In the genomic region with DNA sequence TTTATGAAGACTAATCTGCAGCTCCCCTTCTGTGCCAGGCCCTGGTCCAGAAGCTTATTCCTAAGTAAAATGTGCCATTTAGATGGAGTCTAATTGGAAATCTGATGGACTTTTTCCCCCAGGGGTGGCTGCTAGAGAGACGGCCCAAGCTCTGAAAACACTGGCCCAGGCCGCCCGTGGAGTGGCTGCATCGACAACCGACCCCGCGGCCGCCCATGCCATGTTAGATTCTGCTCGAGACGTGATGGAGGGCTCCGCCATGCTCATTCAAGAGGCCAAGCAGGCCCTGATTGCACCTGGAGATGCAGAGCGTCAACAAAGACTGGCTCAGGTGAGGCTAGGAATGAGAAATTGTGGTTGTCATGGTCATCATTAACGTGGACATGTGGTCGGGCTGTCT, we compare ENCODE assay signal across 24 cellular contexts.
A peak's percentile ranks its signal among the peaks of the same experiment; 100 is the strongest.
DNase-seq lines count a peak whose midpoint lies in the region; ATAC-seq, FAIRE-seq and TF ChIP-seq lines count a peak whose summit lies in the region.
"Had no signal": no experiment of that assay in that cellular context is flagged by ENCODE, and none has a peak within 500 bp of the region (broad histone marks: within the 10 kb centered on the region; RNA-seq: fewer than 3 reads in every experiment).

No MANE protein-coding gene starts in this region.

- no peak overlapping the region for H2AFZ ChIP-seq in astrocyte (ENCODE audit: low read depth, low read length)
- no peak overlapping the region for H2AFZ ChIP-seq in trophoblast cell (ENCODE audit: insufficient read depth, low read length, poor library complexity)

- no peak overlapping the region for H3K23ac ChIP-seq in trophoblast cell (ENCODE audit: low read length)

- H3K79me2 ChIP-seq in astrocyte (ENCODE audit: insufficient read depth, low read length) (no peaks in the 10 kb centered on the region), trophoblast cell (ENCODE audit: control insufficient read depth, insufficient read depth, low read length, poor library complexity) (peaks cover 1% of the 10 kb centered on the region)

- H3K4me1 ChIP-seq in astrocyte (ENCODE audit: insufficient read depth, low read length) (peaks cover 24% of the 10 kb centered on the region), endodermal cell (ENCODE audit: control insufficient read depth, insufficient read depth, low read length) (peaks cover 9% of the 10 kb centered on the region), trophoblast cell (ENCODE audit: control insufficient read depth in 1 of 2, insufficient read depth in 2 of 2, low read length in 2 of 2) (peaks cover 16 to 22% of the 10 kb centered on the region in 2 experiments), pancreas (no peaks in the 10 kb centered on the region)
- H3K4me1 ChIP-seq: BLaER1, Caco-2 had no signal

- H3K9me3 ChIP-seq in astrocyte (ENCODE audit: insufficient read depth, low read depth, low read length), result no peaks in the 10 kb centered on the region
- no peaks in the 10 kb centered on the region for H3K9me3 ChIP-seq in endodermal cell (ENCODE audit: control insufficient read depth, low read length)
- H3K9me3 ChIP-seq in trophoblast cell (ENCODE audit: insufficient read depth, low read depth, low read length), result no peaks in the 10 kb centered on the region
- H3K9me3 ChIP-seq in pancreas, result no peaks in the 10 kb centered on the region
- H3K9me3 ChIP-seq: BLaER1, Caco-2 had no signal

- H3K27me3 ChIP-seq in astrocyte (ENCODE audit: insufficient read depth, low read length) (no peaks in the 10 kb centered on the region), endodermal cell (ENCODE audit: control insufficient read depth, insufficient read depth, low read length, poor library complexity, severe bottlenecking) (no peaks in the 10 kb centered on the region), trophoblast cell (ENCODE audit: insufficient read depth, low read length) (no peaks in the 10 kb centered on the region), pancreas (no peaks in the 10 kb centered on the region)
- H3K27me3 ChIP-seq: BE2C, BLaER1 had no signal

- no peak overlapping the region for H4K12ac ChIP-seq in trophoblast cell (ENCODE audit: low read depth, low read length)

- H4K20me1 ChIP-seq in astrocyte (ENCODE audit: insufficient read depth, low read length), result no peaks in the 10 kb centered on the region
- H4K20me1 ChIP-seq: BLaER1 had no signal

- H3K4me1 Mint-ChIP-seq in astrocyte (ENCODE audit: low read depth, unreplicated experiment) (peaks cover 17% of the 10 kb centered on the region), endodermal cell (peaks cover 34% of the 10 kb centered on the region), progenitor cell of endocrine pancreas (ENCODE audit: low read depth) (peaks cover 1% of the 10 kb centered on the region)
- H3K4me1 Mint-ChIP-seq: CD14-positive monocyte; CD4-positive, alpha-beta memory T cell; CD4-positive, CD25-positive, alpha-beta regulatory T cell; CD8-positive, alpha-beta memory T cell had no signal

- intact Hi-C loops in pancreas (cut with DNase I), result no loop called here

- H2AK5ac ChIP-seq in trophoblast cell (ENCODE audit: low read length), result no peak overlapping the region

- H3K9ac ChIP-seq in astrocyte (ENCODE audit: low read length) (no peak overlapping the region), endodermal cell (ENCODE audit: extremely low read depth, low read length, poor library complexity, severe bottlenecking) (no peak overlapping the region), trophoblast cell (ENCODE audit: low read length) (no peak overlapping the region)
- H3K9ac ChIP-seq: BLaER1 had no signal

- no peaks in the 10 kb centered on the region for H3K36me3 ChIP-seq in astrocyte (ENCODE audit: insufficient read depth, low read length)
- peaks cover 62% of the 10 kb centered on the region for H3K36me3 ChIP-seq in endodermal cell (ENCODE audit: control insufficient read depth, insufficient read depth, low read length)
- peaks cover 10 to 32% of the 10 kb centered on the region in 2 experiments for H3K36me3 ChIP-seq in trophoblast cell (ENCODE audit: control insufficient read depth in 1 of 2, insufficient read depth in 2 of 2, low read length in 2 of 2)
- H3K36me3 ChIP-seq in pancreas, result no peaks in the 10 kb centered on the region
- H3K36me3 ChIP-seq: BLaER1 had no signal

- DNase-seq in astrocyte (ENCODE audit: low read depth) (no peak), endodermal cell (peak; percentile 23), trophoblast cell (no peak), progenitor cell of endocrine pancreas (ENCODE audit: low spot score, unreplicated experiment) (no peak), pancreas (no peak)
- no peak for DNase-seq in stimulated activated naive CD4-positive, alpha-beta T cell treated with Interleukin-2 at 50 U/mL for 16 hours (lab: John Stamatoyannopoulos, UW)
- DNase-seq: 8988T; ACHN; BE2C; C1 segment of cervical spinal cord; Caco-2; Calu3; CD4-positive, alpha-beta memory T cell; CD4-positive, CD25-positive, alpha-beta regulatory T cell; CD8-positive, alpha-beta memory T cell; DMS79 treated with DMSO at 0.1 percent for 48 hours; GF-D8 had no signal

- 96% methylated on average over 6 to 14 of the region's 14 CpGs for WGBS in endodermal cell (ENCODE audit: insufficient coverage in 1 of 2, insufficient read length in 1 of 2), 2 experiments
- WGBS in trophoblast cell (ENCODE audit: extremely low coverage, insufficient coverage, insufficient read length), result no CpG with 5 or more reads among the region's 14 CpGs
- 95 to 96% methylated on average over 14 of the region's 14 CpGs for WGBS in pancreas, 2 donors

- H3K14ac ChIP-seq in trophoblast cell (ENCODE audit: low read length), result no peak overlapping the region

- FAIRE-seq in astrocyte (lab: Jason Lieb, UNC) (no peak), pancreas (lab: Jason Lieb, UNC) (no peak)
- FAIRE-seq: A204.1, D721Med, G401.6, GM12891, GM19239 had no signal

- no peaks in the 10 kb centered on the region for H3K9me3 Mint-ChIP-seq in astrocyte (ENCODE audit: unreplicated experiment)
- H3K9me3 Mint-ChIP-seq in endodermal cell, result no peaks in the 10 kb centered on the region
- H3K9me3 Mint-ChIP-seq in progenitor cell of endocrine pancreas (ENCODE audit: low read depth), result no peaks in the 10 kb centered on the region

- H3K4me2 ChIP-seq in astrocyte (ENCODE audit: low read length) (no peak overlapping the region), trophoblast cell (ENCODE audit: low read length) (no peak overlapping the region)
- H3K4me2 ChIP-seq: BLaER1 had no signal

- H4K91ac ChIP-seq in trophoblast cell (ENCODE audit: low read depth, low read length), result peak overlapping the region; percentile 1

- no peak overlapping the region for H3K18ac ChIP-seq in trophoblast cell (ENCODE audit: low read length)

- no peak overlapping the region for H2BK120ac ChIP-seq in trophoblast cell (ENCODE audit: insufficient read depth, low read length, poor library complexity)

- no peak overlapping the region for H2BK5ac ChIP-seq in trophoblast cell (ENCODE audit: low read depth, low read length, poor library complexity)

- ATAC-seq in pancreas, result no peak

- peak overlapping the region; percentile 49 for H3K27ac Mint-ChIP-seq in astrocyte (ENCODE audit: unreplicated experiment)
- H3K27ac Mint-ChIP-seq in endodermal cell, result no peak overlapping the region
- no peak overlapping the region for H3K27ac Mint-ChIP-seq in progenitor cell of endocrine pancreas
- H3K27ac Mint-ChIP-seq: CD14-positive monocyte; CD4-positive, alpha-beta memory T cell; CD4-positive, CD25-positive, alpha-beta regulatory T cell; CD8-positive, alpha-beta memory T cell had no signal

- H3K4me3 Mint-ChIP-seq in astrocyte (ENCODE audit: unreplicated experiment) (no peak overlapping the region), endodermal cell (no peak overlapping the region), progenitor cell of endocrine pancreas (ENCODE audit: low read depth) (no peak overlapping the region)
- H3K4me3 Mint-ChIP-seq: CD4-positive, alpha-beta memory T cell; CD4-positive, CD25-positive, alpha-beta regulatory T cell; CD8-positive, alpha-beta memory T cell had no signal

- no peak overlapping the region for H4K8ac ChIP-seq in trophoblast cell (ENCODE audit: low read depth, low read length)

- H3K4me3 ChIP-seq in astrocyte (ENCODE audit: insufficient read depth, low read depth, low read length) (no peak overlapping the region), endodermal cell (ENCODE audit: low read length) (no peak overlapping the region), trophoblast cell (ENCODE audit: low read depth, low read length) (no peak overlapping the region), pancreas (no peak overlapping the region)
- H3K4me3 ChIP-seq: BLaER1 had no signal

- H3K27me3 Mint-ChIP-seq in astrocyte (ENCODE audit: low read depth, unreplicated experiment) (no peaks in the 10 kb centered on the region), endodermal cell (ENCODE audit: insufficient read depth) (no peaks in the 10 kb centered on the region), progenitor cell of endocrine pancreas (no peaks in the 10 kb centered on the region)

- H3K4ac ChIP-seq in trophoblast cell (ENCODE audit: low read depth, low read length), result no peak overlapping the region

- no peak overlapping the region for H2BK12ac ChIP-seq in trophoblast cell (ENCODE audit: low read length)

- H3K36me3 Mint-ChIP-seq in astrocyte (ENCODE audit: low read depth, unreplicated experiment) (peaks cover 23% of the 10 kb centered on the region), endodermal cell (ENCODE audit: low read depth) (peaks cover 60% of the 10 kb centered on the region), progenitor cell of endocrine pancreas (ENCODE audit: insufficient read depth) (peaks cover 4% of the 10 kb centered on the region)
- H3K36me3 Mint-ChIP-seq: CD14-positive monocyte; CD4-positive, alpha-beta memory T cell; CD4-positive, CD25-positive, alpha-beta regulatory T cell; CD8-positive, alpha-beta memory T cell had no signal

- TF ChIP-seq CTCF in astrocyte (IDR thresholded peaks at IDR 0.05; ENCODE audit: insufficient read depth, low read depth, low read length) (no peak), endodermal cell (conservative IDR thresholded peaks at IDR 0.05) (no peak), progenitor cell of endocrine pancreas (IDR thresholded peaks at IDR 0.05; ENCODE audit: unreplicated experiment) (no peak), pancreas (IDR thresholded peaks at IDR 0.05) (no peak)

- peaks cover 17% of the 10 kb centered on the region for H3K79me1 ChIP-seq in trophoblast cell (ENCODE audit: low read length)

- no peak overlapping the region for H3K27ac ChIP-seq in astrocyte (ENCODE audit: low read depth, low read length)
- no peak overlapping the region for H3K27ac ChIP-seq in endodermal cell (ENCODE audit: low read depth, low read length)
- H3K27ac ChIP-seq in trophoblast cell (ENCODE audit: low read depth, low read length), result no peak overlapping the region
- H3K27ac ChIP-seq in pancreas, result no peak overlapping the region
- H3K27ac ChIP-seq: BLaER1 had no signal
